Comparison of ENCODE assay signal across 1 cellular context in genomic region chr1:160193091-160193819, GRCh38.
TF ChIP-seq lines count a peak whose summit lies in the region.

No MANE protein-coding gene starts in this region.

TF ChIP-seq in HepG2, 621 proteins besides CTCF, POLR2A, EP300 and RAD21 (continued from another document and continues in another):
- TF ChIP-seq SRSF1 (optimal IDR thresholded peaks at IDR 0.05; ENCODE audit: low read depth, low read length) (no peak), KLF15 (CRISPR knock-in tag; IDR thresholded peaks at IDR 0.05; ENCODE audit: borderline replicate concordance) (no peak), ATF1 (CRISPR knock-in tag; IDR thresholded peaks at IDR 0.05) (no peak), MTA1 (CRISPR knock-in tag; IDR thresholded peaks at IDR 0.05; ENCODE audit: borderline replicate concordance) (peak; percentile 53; the same call in 1 of the 2 replicates), WIZ (CRISPR knock-in tag; IDR thresholded peaks at IDR 0.05) (no peak), ZBTB3 (CRISPR knock-in tag; IDR thresholded peaks at IDR 0.05; ENCODE audit: borderline replicate concordance, low read depth) (no peak), ZNF709 (CRISPR knock-in tag; IDR thresholded peaks at IDR 0.05) (0 out of 2 replicates have a peak, but pooled peaks have one; percentile 40), ZNF333 (CRISPR knock-in tag; IDR thresholded peaks at IDR 0.05; ENCODE audit: borderline replicate concordance) (no peak), ZKSCAN1 (IDR thresholded peaks at IDR 0.05; ENCODE audit: low read length) (peak; percentile 48; the same call in 1 of the 2 replicates), SOX6 (IDR thresholded peaks at IDR 0.05) (no peak), SOX6 (CRISPR knock-in tag; IDR thresholded peaks at IDR 0.05) (peak; percentile 38), ZNF414 (CRISPR knock-in tag; IDR thresholded peaks at IDR 0.05) (peak; percentile 58; the same call in 1 of the 2 replicates), FUBP1 (CRISPR knock-in tag; IDR thresholded peaks at IDR 0.05; ENCODE audit: borderline replicate concordance) (no peak), ZNF678 (CRISPR knock-in tag; IDR thresholded peaks at IDR 0.05) (no peak), PRPF4 (IDR thresholded peaks at IDR 0.05; ENCODE audit: low read depth, low read length, poor library complexity, severe bottlenecking) (peak; percentile 50), SIX1 (CRISPR knock-in tag; IDR thresholded peaks at IDR 0.05; ENCODE audit: borderline replicate concordance) (no peak), PITX1 (CRISPR knock-in tag; IDR thresholded peaks at IDR 0.05) (peak; percentile 92), ZSCAN30 (CRISPR knock-in tag; IDR thresholded peaks at IDR 0.05) (no peak), NFATC3 (CRISPR knock-in tag; IDR thresholded peaks at IDR 0.05) (no peak), TRIM22 (IDR thresholded peaks at IDR 0.05) (no peak), KDM1A (CRISPR knock-in tag; IDR thresholded peaks at IDR 0.05) (no peak), FOXP1 (IDR thresholded peaks at IDR 0.05) (no peak), FOXP1 (CRISPR knock-in tag; IDR thresholded peaks at IDR 0.05) (no peak), NFRKB (IDR thresholded peaks at IDR 0.05) (no peak), AHR (CRISPR knock-in tag; IDR thresholded peaks at IDR 0.05) (0 out of 2 replicates have a peak, but pooled peaks have one; percentile 47), MBD4 (IDR thresholded peaks at IDR 0.05; ENCODE audit: borderline replicate concordance, low read length) (no peak), GATAD2A (CRISPR knock-in tag; IDR thresholded peaks at IDR 0.05) (0 out of 2 replicates have a peak, but pooled peaks have one; percentile 19), SMAD3 (CRISPR knock-in tag; IDR thresholded peaks at IDR 0.05) (no peak), STAG1 (CRISPR knock-in tag; IDR thresholded peaks at IDR 0.05) (peak; percentile 84), ZNF670 (CRISPR knock-in tag; IDR thresholded peaks at IDR 0.05; ENCODE audit: borderline replicate concordance) (no peak), SUZ12 (IDR thresholded peaks at IDR 0.05; ENCODE audit: low read depth, low read length) (no peak), ATM (IDR thresholded peaks at IDR 0.05; ENCODE audit: borderline replicate concordance) (no peak), MXD4 (CRISPR knock-in tag; IDR thresholded peaks at IDR 0.05) (0 out of 2 replicates have a peak, but pooled peaks have one; percentile 27), ZNF720 (CRISPR knock-in tag; IDR thresholded peaks at IDR 0.05) (no peak), MLLT10 (CRISPR knock-in tag; IDR thresholded peaks at IDR 0.05) (no peak), SATB2 (CRISPR knock-in tag; IDR thresholded peaks at IDR 0.05) (no peak), SNAPC4 (CRISPR knock-in tag; IDR thresholded peaks at IDR 0.05) (no peak), NONO (IDR thresholded peaks at IDR 0.05) (no peak), NONO (CRISPR knock-in tag; conservative IDR thresholded peaks at IDR 0.05) (0 out of 2 replicates have a peak, but pooled peaks have one; percentile 12), HNRNPL (IDR thresholded peaks at IDR 0.05; ENCODE audit: low read depth, low read length) (no peak), ZNF264 (CRISPR knock-in tag; IDR thresholded peaks at IDR 0.05) (0 out of 2 replicates have a peak, but pooled peaks have one; percentile 33), MAFG (CRISPR knock-in tag; IDR thresholded peaks at IDR 0.05) (no peak)
- TF ChIP-seq, protein P1, sequence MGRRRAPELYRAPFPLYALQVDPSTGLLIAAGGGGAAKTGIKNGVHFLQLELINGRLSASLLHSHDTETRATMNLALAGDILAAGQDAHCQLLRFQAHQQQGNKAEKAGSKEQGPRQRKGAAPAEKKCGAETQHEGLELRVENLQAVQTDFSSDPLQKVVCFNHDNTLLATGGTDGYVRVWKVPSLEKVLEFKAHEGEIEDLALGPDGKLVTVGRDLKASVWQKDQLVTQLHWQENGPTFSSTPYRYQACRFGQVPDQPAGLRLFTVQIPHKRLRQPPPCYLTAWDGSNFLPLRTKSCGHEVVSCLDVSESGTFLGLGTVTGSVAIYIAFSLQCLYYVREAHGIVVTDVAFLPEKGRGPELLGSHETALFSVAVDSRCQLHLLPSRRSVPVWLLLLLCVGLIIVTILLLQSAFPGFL (CRISPR knock-in tag; IDR thresholded peaks at IDR 0.05), result no peak
- TF ChIP-seq, protein P2, sequence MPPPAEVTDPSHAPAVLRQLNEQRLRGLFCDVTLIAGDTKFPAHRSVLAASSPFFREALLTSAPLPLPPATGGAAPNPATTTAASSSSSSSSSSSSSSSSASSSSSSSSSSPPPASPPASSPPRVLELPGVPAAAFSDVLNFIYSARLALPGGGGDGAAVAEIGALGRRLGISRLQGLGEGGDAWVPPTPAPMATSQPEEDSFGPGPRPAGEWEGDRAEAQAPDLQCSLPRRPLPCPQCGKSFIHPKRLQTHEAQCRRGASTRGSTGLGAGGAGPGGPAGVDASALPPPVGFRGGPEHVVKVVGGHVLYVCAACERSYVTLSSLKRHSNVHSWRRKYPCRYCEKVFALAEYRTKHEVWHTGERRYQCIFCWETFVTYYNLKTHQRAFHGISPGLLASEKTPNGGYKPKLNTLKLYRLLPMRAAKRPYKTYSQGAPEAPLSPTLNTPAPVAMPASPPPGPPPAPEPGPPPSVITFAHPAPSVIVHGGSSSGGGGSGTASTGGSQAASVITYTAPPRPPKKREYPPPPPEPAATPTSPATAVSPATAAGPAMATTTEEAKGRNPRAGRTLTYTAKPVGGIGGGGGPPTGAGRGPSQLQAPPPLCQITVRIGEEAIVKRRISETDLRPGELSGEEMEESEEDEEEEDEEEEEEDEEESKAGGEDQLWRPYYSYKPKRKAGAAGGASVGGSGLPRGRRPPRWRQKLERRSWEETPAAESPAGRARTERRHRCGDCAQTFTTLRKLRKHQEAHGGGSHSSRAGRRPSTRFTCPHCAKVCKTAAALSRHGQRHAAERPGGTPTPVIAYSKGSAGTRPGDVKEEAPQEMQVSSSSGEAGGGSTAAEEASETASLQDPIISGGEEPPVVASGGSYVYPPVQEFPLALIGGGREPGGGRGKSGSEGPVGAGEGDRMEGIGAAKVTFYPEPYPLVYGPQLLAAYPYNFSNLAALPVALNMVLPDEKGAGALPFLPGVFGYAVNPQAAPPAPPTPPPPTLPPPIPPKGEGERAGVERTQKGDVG (CRISPR knock-in tag; IDR thresholded peaks at IDR 0.05; ENCODE audit: borderline replicate concordance), result no peak
- TF ChIP-seq, protein P3, sequence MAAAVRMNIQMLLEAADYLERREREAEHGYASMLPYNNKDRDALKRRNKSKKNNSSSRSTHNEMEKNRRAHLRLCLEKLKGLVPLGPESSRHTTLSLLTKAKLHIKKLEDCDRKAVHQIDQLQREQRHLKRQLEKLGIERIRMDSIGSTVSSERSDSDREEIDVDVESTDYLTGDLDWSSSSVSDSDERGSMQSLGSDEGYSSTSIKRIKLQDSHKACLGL (CRISPR knock-in tag; IDR thresholded peaks at IDR 0.05), result no peak
- TF ChIP-seq, protein P4, sequence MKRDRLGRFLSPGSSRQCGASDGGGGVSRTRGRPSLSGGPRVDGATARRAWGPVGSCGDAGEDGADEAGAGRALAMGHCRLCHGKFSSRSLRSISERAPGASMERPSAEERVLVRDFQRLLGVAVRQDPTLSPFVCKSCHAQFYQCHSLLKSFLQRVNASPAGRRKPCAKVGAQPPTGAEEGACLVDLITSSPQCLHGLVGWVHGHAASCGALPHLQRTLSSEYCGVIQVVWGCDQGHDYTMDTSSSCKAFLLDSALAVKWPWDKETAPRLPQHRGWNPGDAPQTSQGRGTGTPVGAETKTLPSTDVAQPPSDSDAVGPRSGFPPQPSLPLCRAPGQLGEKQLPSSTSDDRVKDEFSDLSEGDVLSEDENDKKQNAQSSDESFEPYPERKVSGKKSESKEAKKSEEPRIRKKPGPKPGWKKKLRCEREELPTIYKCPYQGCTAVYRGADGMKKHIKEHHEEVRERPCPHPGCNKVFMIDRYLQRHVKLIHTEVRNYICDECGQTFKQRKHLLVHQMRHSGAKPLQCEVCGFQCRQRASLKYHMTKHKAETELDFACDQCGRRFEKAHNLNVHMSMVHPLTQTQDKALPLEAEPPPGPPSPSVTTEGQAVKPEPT (CRISPR knock-in tag; IDR thresholded peaks at IDR 0.05; ENCODE audit: low read depth), result no peak
- TF ChIP-seq, protein P5, sequence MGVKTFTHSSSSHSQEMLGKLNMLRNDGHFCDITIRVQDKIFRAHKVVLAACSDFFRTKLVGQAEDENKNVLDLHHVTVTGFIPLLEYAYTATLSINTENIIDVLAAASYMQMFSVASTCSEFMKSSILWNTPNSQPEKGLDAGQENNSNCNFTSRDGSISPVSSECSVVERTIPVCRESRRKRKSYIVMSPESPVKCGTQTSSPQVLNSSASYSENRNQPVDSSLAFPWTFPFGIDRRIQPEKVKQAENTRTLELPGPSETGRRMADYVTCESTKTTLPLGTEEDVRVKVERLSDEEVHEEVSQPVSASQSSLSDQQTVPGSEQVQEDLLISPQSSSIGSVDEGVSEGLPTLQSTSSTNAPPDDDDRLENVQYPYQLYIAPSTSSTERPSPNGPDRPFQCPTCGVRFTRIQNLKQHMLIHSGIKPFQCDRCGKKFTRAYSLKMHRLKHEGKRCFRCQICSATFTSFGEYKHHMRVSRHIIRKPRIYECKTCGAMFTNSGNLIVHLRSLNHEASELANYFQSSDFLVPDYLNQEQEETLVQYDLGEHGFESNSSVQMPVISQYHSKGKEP (CRISPR knock-in tag; IDR thresholded peaks at IDR 0.05), result no peak
- TF ChIP-seq, protein P6, sequence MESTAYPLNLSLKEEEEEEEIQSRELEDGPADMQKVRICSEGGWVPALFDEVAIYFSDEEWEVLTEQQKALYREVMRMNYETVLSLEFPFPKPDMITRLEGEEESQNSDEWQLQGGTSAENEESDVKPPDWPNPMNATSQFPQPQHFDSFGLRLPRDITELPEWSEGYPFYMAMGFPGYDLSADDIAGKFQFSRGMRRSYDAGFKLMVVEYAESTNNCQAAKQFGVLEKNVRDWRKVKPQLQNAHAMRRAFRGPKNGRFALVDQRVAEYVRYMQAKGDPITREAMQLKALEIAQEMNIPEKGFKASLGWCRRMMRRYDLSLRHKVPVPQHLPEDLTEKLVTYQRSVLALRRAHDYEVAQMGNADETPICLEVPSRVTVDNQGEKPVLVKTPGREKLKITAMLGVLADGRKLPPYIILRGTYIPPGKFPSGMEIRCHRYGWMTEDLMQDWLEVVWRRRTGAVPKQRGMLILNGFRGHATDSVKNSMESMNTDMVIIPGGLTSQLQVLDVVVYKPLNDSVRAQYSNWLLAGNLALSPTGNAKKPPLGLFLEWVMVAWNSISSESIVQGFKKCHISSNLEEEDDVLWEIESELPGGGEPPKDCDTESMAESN (CRISPR knock-in tag; conservative IDR thresholded peaks at IDR 0.05), result no peak
